1 cellular context compared by ENCODE assay signal in genomic region chr2:53247986-53248735, GRCh38.
TF ChIP-seq lines count a peak whose summit lies in the region.

No MANE protein-coding gene starts in this region.

TF ChIP-seq in H1, 55 proteins besides CTCF, POLR2A, EP300 and RAD21 (continued from another document):
- no peak for TF ChIP-seq CHD7 (IDR thresholded peaks at IDR 0.05; ENCODE audit: insufficient replicate concordance, low read length)
- no peak for TF ChIP-seq HDAC2 (IDR thresholded peaks at IDR 0.05; ENCODE audit: borderline replicate concordance in 1 of 2, low read depth in 2 of 2, low read length in 2 of 2)
- no peak for TF ChIP-seq CHD2 (IDR thresholded peaks at IDR 0.05; ENCODE audit: low read length)
- no peak for TF ChIP-seq CBX8 (IDR thresholded peaks at IDR 0.05; ENCODE audit: borderline replicate concordance, low read depth, low read length)
- no peak for TF ChIP-seq GTF2F1 (IDR thresholded peaks at IDR 0.05; ENCODE audit: borderline replicate concordance, low read depth, low read length)
- TF ChIP-seq MAFK (IDR thresholded peaks at IDR 0.05; ENCODE audit: low read depth, low read length): no peak
- no peak for TF ChIP-seq KDM4A (IDR thresholded peaks at IDR 0.05; ENCODE audit: low read depth, low read length, severe bottlenecking)
- no peak for TF ChIP-seq SP1 (IDR thresholded peaks at IDR 0.05; ENCODE audit: low read depth, low read length)
- no peak for TF ChIP-seq SIRT6 (IDR thresholded peaks at IDR 0.05; ENCODE audit: low read length)
- TF ChIP-seq YY1 (IDR thresholded peaks at IDR 0.05; ENCODE audit: low read depth, low read length): no peak
- no peak for TF ChIP-seq PHF8 (conservative IDR thresholded peaks at IDR 0.05; ENCODE audit: low read depth, low read length)
- TF ChIP-seq ATF2 (IDR thresholded peaks at IDR 0.05; ENCODE audit: low read length): no peak
